ENCODE assay signal across 18 cellular contexts in genomic region chr1:46196609-46197008, GRCh38. TPM values are rescaled to one million over a fixed set of nuclear protein-coding genes. Genes with fewer than 3 reads are reported as not detected.
DNase-seq lines count a peak whose midpoint lies in the region; ATAC-seq and TF ChIP-seq lines count a peak whose summit lies in the region.
"Had no signal": no experiment of that assay in that cellular context is flagged by ENCODE, and none has a peak within 500 bp of the region (broad histone marks: within the 10 kb centered on the region; RNA-seq: fewer than 3 reads in every experiment).

No MANE protein-coding gene starts in this region.

- peak overlapping the region; percentile 5 for H3K4me3 Mint-ChIP-seq in activated naive CD8-positive, alpha-beta T cell
- H3K4me3 Mint-ChIP-seq in activated naive CD8-positive, alpha-beta T cell treated with anti-CD3 and anti-CD28 coated beads, Interleukin-2, amount 50 U/mL, for 24 hours, result no peak overlapping the region
- peak overlapping the region; percentile 36 for H3K4me3 Mint-ChIP-seq in T-helper 17 cell

- H3K36me3 Mint-ChIP-seq in activated naive CD8-positive, alpha-beta T cell, result peaks cover 2% of the 10 kb centered on the region
- H3K36me3 Mint-ChIP-seq in activated naive CD8-positive, alpha-beta T cell treated with anti-CD3 and anti-CD28 coated beads, Interleukin-2, amount 50 U/mL, for 24 hours (ENCODE audit: low read depth), result peaks cover 10% of the 10 kb centered on the region
- peaks cover 8% of the 10 kb centered on the region for H3K36me3 Mint-ChIP-seq in T-helper 17 cell (ENCODE audit: low read depth)

- H3K9me3 Mint-ChIP-seq in activated naive CD8-positive, alpha-beta T cell (ENCODE audit: low read depth), result no peaks in the 10 kb centered on the region
- H3K9me3 Mint-ChIP-seq in activated naive CD8-positive, alpha-beta T cell treated with anti-CD3 and anti-CD28 coated beads, Interleukin-2, amount 50 U/mL, for 24 hours, result no peaks in the 10 kb centered on the region

- TF ChIP-seq CTCF in liver (IDR thresholded peaks at IDR 0.05; ENCODE audit: low read depth, low read length, missing input control) (no peak), thoracic aorta (IDR thresholded peaks at IDR 0.05) (no peak), GM20000 (IDR thresholded peaks at IDR 0.05; ENCODE audit: extremely low read depth, missing control alignments) (no peak), foreskin fibroblast (IDR thresholded peaks at IDR 0.05; ENCODE audit: low read depth, low read length) (no peak)

- H3K36me3 ChIP-seq in liver (ENCODE audit: control insufficient read depth in 4 of 4, insufficient read depth in 3 of 4, low read depth in 1 of 4, low read length in 3 of 4) (peaks cover 7 to 29% (median 24%) of the 10 kb centered on the region in 4 donors), thoracic aorta (peaks cover 9% of the 10 kb centered on the region)

- H3K4me1 Mint-ChIP-seq in activated naive CD8-positive, alpha-beta T cell (ENCODE audit: low read depth), result peaks cover 24% of the 10 kb centered on the region
- peaks cover 16% of the 10 kb centered on the region for H3K4me1 Mint-ChIP-seq in activated naive CD8-positive, alpha-beta T cell treated with anti-CD3 and anti-CD28 coated beads, Interleukin-2, amount 50 U/mL, for 24 hours
- H3K4me1 Mint-ChIP-seq in T-helper 17 cell, result peaks cover 17% of the 10 kb centered on the region

- no peaks in the 10 kb centered on the region for H3K27me3 ChIP-seq in liver (ENCODE audit: control insufficient read depth in 4 of 4, insufficient read depth in 4 of 4, low read length in 3 of 4)
- H3K27me3 ChIP-seq in thoracic aorta (replicated peaks; ENCODE audit: insufficient read depth), result no peaks in the 10 kb centered on the region
- H3K27me3 ChIP-seq: stomach had no signal

- H3K9me3 ChIP-seq in T-helper 17 cell (ENCODE audit: control insufficient read depth, low read length, poor library complexity, severe bottlenecking) (no peaks in the 10 kb centered on the region), liver (ENCODE audit: control insufficient read depth in 4 of 4, low read length in 3 of 4) (no peaks in the 10 kb centered on the region), thoracic aorta (no peaks in the 10 kb centered on the region)
- H3K9me3 ChIP-seq: lower lobe of right lung, stomach had no signal

- no peak for TF ChIP-seq RAD21 in liver (IDR thresholded peaks at IDR 0.05)

- no peak overlapping the region for H3K27ac Mint-ChIP-seq in activated naive CD8-positive, alpha-beta T cell
- no peak overlapping the region for H3K27ac Mint-ChIP-seq in activated naive CD8-positive, alpha-beta T cell treated with anti-CD3 and anti-CD28 coated beads, Interleukin-2, amount 50 U/mL, for 24 hours
- peak overlapping the region; percentile 82 for H3K27ac Mint-ChIP-seq in T-helper 17 cell

- no peaks in the 10 kb centered on the region for H3K27me3 Mint-ChIP-seq in activated naive CD8-positive, alpha-beta T cell
- H3K27me3 Mint-ChIP-seq in activated naive CD8-positive, alpha-beta T cell treated with anti-CD3 and anti-CD28 coated beads, Interleukin-2, amount 50 U/mL, for 24 hours, result no peaks in the 10 kb centered on the region
- no peaks in the 10 kb centered on the region for H3K27me3 Mint-ChIP-seq in T-helper 17 cell

- no peak overlapping the region for H3K9ac ChIP-seq in liver (ENCODE audit: low read depth in 1 of 2, low read length in 2 of 2)

- ATAC-seq in activated naive CD8-positive, alpha-beta T cell treated with anti-CD3 and anti-CD28 coated beads, Interleukin-2, amount 50 U/mL, for 24 hours, result no peak
- ATAC-seq in T-helper 17 cell, result no peak
- no peak for ATAC-seq in thoracic aorta (ENCODE audit: insufficient number of reproducible peaks, low FRiP score, low read depth)
- ATAC-seq: HCT116, lower lobe of right lung had no signal

- no peak for DNase-seq in activated naive CD8-positive, alpha-beta T cell treated with anti-CD3 and anti-CD28 coated beads, Interleukin-2, amount 50 U/mL, for 24 hours
- DNase-seq in T-helper 17 cell (no peak), thoracic aorta (ENCODE audit: low spot score) (no peak), GM20000 (ENCODE audit: low spot score) (no peak), superior temporal gyrus (ENCODE audit: extremely low spot score) (no peak), foreskin fibroblast (no peak)
- DNase-seq: activated T-cell treated with anti-CD3 and anti-CD28 coated beads for 4 hours, Kasumi-1, lower lobe of right lung, NCI-H1694 treated with DMSO at 0.1 percent for 48 hours, NCI-H510A treated with DMSO at 0.1 percent for 48 hours, stomach had no signal

- H3K27ac ChIP-seq in liver (ENCODE audit: low read depth in 1 of 2, low read length in 2 of 2) (peak overlapping the region; percentile 4 to 23), thoracic aorta (peak overlapping the region; percentile 70)
- H3K27ac ChIP-seq: HL-60 had no signal

- WGBS in liver, result 96% methylated on average over 9 of the region's 9 CpGs

- H3K4me3 ChIP-seq in liver (ENCODE audit: low read depth in 1 of 3, low read length in 3 of 3) (no peak overlapping the region), thoracic aorta (no peak overlapping the region), foreskin fibroblast (ENCODE audit: low read depth in 1 of 2, low read length in 2 of 2) (no peak overlapping the region)

- H3K4me1 ChIP-seq in liver (ENCODE audit: control insufficient read depth in 4 of 4, insufficient read depth in 4 of 4, low read length in 3 of 4) (peaks cover 2 to 39% (median 24%) of the 10 kb centered on the region in 4 donors), thoracic aorta (ENCODE audit: control insufficient read depth in 1 of 2, low read depth in 2 of 2) (peaks cover 10 to 24% of the 10 kb centered on the region in 2 donors)

TF ChIP-seq in liver, 16 proteins besides CTCF, POLR2A, EP300 and RAD21 (continues in another document):
- TF ChIP-seq NR2F2 (IDR thresholded peaks at IDR 0.05) (no peak), JUND (IDR thresholded peaks at IDR 0.05) (no peak), SP1 (IDR thresholded peaks at IDR 0.05) (no peak), REST (IDR thresholded peaks at IDR 0.05) (no peak), FOXA1 (IDR thresholded peaks at IDR 0.05) (no peak), EGR1 (IDR thresholded peaks at IDR 0.05; ENCODE audit: low read depth in 2 of 2) (no peak), GABPA (IDR thresholded peaks at IDR 0.05 in 1 of 2, conservative IDR thresholded peaks at IDR 0.05 in 1 of 2) (no peak), RXRA (IDR thresholded peaks at IDR 0.05) (no peak)
- TF ChIP-seq, protein P1, sequence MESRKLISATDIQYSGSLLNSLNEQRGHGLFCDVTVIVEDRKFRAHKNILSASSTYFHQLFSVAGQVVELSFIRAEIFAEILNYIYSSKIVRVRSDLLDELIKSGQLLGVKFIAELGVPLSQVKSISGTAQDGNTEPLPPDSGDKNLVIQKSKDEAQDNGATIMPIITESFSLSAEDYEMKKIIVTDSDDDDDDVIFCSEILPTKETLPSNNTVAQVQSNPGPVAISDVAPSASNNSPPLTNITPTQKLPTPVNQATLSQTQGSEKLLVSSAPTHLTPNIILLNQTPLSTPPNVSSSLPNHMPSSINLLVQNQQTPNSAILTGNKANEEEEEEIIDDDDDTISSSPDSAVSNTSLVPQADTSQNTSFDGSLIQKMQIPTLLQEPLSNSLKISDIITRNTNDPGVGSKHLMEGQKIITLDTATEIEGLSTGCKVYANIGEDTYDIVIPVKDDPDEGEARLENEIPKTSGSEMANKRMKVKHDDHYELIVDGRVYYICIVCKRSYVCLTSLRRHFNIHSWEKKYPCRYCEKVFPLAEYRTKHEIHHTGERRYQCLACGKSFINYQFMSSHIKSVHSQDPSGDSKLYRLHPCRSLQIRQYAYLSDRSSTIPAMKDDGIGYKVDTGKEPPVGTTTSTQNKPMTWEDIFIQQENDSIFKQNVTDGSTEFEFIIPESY (IDR thresholded peaks at IDR 0.05), result no peak
- TF ChIP-seq, protein P2, sequence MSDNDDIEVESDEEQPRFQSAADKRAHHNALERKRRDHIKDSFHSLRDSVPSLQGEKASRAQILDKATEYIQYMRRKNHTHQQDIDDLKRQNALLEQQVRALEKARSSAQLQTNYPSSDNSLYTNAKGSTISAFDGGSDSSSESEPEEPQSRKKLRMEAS (IDR thresholded peaks at IDR 0.05), result no peak

RNA-seq across cellular contexts. Expression of gene POMGNT1, which starts 1.6 kb away (rescaled TPM):
- total RNA-seq in T-helper 17 cell (10 to 100 TPM; 33.8 to 39.3 TPM), liver (10 to 100 TPM; 10.3 to 32.0 TPM), thoracic aorta (10 to 100 TPM; 53.8 to 66.9 TPM)
- polyA plus RNA-seq in liver, result 10 to 100 TPM; 30.7 to 31.4 TPM

RNA-seq across cellular contexts. Expression of gene LURAP1, which starts 6.5 kb away (rescaled TPM):
- not detected for total RNA-seq in T-helper 17 cell
- total RNA-seq in liver, result under 1 TPM; 0.09 to 0.50 TPM
- under 1 TPM in 1 of 2 donors, not detected in 1; 0.08 TPM for polyA plus RNA-seq in liver
- total RNA-seq in thoracic aorta, result 10 to 100 TPM; 22.9 to 27.5 TPM
- total RNA-seq: Daoy had no signal

RNA-seq across cellular contexts. Expression of gene P3R3URF, which starts 20.3 kb away (rescaled TPM):
- not detected for total RNA-seq in T-helper 17 cell
- not detected for total RNA-seq in liver
- not detected for polyA plus RNA-seq in liver
- total RNA-seq in thoracic aorta, result not detected
- total RNA-seq: Daoy, lower lobe of right lung, osteocyte, stomach had no signal
- polyA plus RNA-seq: stomach had no signal

RNA-seq across cellular contexts. Expression of gene TSPAN1, which starts 21.7 kb away (rescaled TPM):
- total RNA-seq in T-helper 17 cell, result not detected
- 1 to 10 TPM in 1 of 2 donors, under 1 TPM in 1; 0.33 to 2.4 TPM for total RNA-seq in liver
- polyA plus RNA-seq in liver, result 1 to 10 TPM; 1.7 to 7.0 TPM
- total RNA-seq in thoracic aorta, result 1 to 10 TPM; 3.1 to 7.0 TPM
- total RNA-seq: Daoy had no signal

RNA-seq across cellular contexts. Expression of gene RAD54L, which starts 51.0 kb away (rescaled TPM):
- under 1 TPM; 0.72 to 0.73 TPM for total RNA-seq in T-helper 17 cell
- total RNA-seq in liver, result 1 to 10 TPM in 1 of 2 donors, under 1 TPM in 1; 0.08 to 8.8 TPM
- polyA plus RNA-seq in liver, result under 1 TPM; 0.35 to 0.68 TPM
- 1 to 10 TPM in 1 of 2 donors, under 1 TPM in 1; 0.68 to 4.1 TPM for total RNA-seq in thoracic aorta

Comparison
In these comparisons a context has a peak if more than half of its experiments do, and no peak if none do; other contexts are left out.
1. RNA of gene LURAP1, which starts 6.5 kb away (total RNA-seq): 22.9 to 27.5 TPM in thoracic aorta; 0.09 to 0.50 TPM in liver and not detected in T-helper 17 cell; every median in the first group is over 10 times any median in the second.